In the genomic region with DNA sequence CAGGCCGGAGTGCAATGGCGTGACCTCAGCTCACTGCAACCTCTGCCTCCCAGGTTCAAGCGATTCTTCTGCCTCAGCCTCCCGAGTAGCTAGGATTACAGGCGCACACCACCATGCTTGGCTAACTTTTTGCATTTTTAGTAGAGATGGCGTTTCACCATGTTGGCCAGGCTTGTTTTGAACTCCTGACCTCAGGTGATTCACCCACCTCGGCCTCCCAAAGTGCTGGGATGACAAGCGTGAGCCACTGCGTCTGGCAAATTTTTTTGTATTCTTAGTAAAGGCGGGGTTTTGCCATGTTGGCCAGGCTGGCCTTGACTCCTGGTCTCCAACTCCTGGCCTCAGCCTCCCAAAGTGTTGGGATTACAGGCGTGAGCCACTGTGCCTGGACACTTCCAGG, we compare ENCODE assay signal across 8 cellular contexts.
DNase-seq lines count a peak whose midpoint lies in the region; ATAC-seq and TF ChIP-seq lines count a peak whose summit lies in the region.
"Not testable (repeated sequence)": the region's sequence is repeated elsewhere in the genome, so short reads cannot be mapped to it uniquely, and the experiment has no call there.

No MANE protein-coding gene starts in this region.

- intact Hi-C loops in dendritic cell treated with granulocyte-macrophage colony-stimulating factor and Interleukin-4, amounts not matched to agents 40 ng/mL and 50 ng/mL, for 4 days (cut with micrococcal nuclease); heart right ventricle (cut with DNase I); lower lobe of right lung (cut with DNase I); psoas muscle (cut with DNase I); uterus (cut with DNase I; ENCODE audit: low total_unique reads): not testable (repeated sequence)

- TF ChIP-seq EP300 in suprapubic skin (IDR thresholded peaks at IDR 0.05): not testable (repeated sequence)

- peaks cover 38% of the 10 kb centered on the region for H3K4me1 Mint-ChIP-seq in dendritic cell treated with granulocyte-macrophage colony-stimulating factor and Interleukin-4, amounts not matched to agents 40 ng/mL and 50 ng/mL, for 4 days (ENCODE audit: low read depth)

- peak overlapping the region; percentile 77 for H3K27ac Mint-ChIP-seq in dendritic cell treated with granulocyte-macrophage colony-stimulating factor and Interleukin-4, amounts not matched to agents 40 ng/mL and 50 ng/mL, for 4 days

- H3K4me3 Mint-ChIP-seq in dendritic cell treated with granulocyte-macrophage colony-stimulating factor and Interleukin-4, amounts not matched to agents 40 ng/mL and 50 ng/mL, for 4 days: not testable (repeated sequence)

- H3K27me3 ChIP-seq in heart right ventricle; lower lobe of right lung (ENCODE audit: low read depth); psoas muscle (ENCODE audit: insufficient read depth in 3 of 3, low read length in 2 of 3); suprapubic skin; uterus: not testable (repeated sequence)

- 92 to 94% methylated on average over 11 of the region's 11 CpGs for WGBS in heart right ventricle, 2 donors
- WGBS in psoas muscle, 3 donors: 91 to 93% (median 92%) methylated on average over 11 of the region's 11 CpGs
- WGBS in suprapubic skin: 91% methylated on average over 11 of the region's 11 CpGs

- ATAC-seq in heart right ventricle, lower lobe of right lung, psoas muscle: not testable (repeated sequence)

- peaks cover 87% of the 10 kb centered on the region for H3K36me3 Mint-ChIP-seq in dendritic cell treated with granulocyte-macrophage colony-stimulating factor and Interleukin-4, amounts not matched to agents 40 ng/mL and 50 ng/mL, for 4 days (ENCODE audit: low read depth)

- H3K36me3 ChIP-seq in heart right ventricle (peaks cover 0 to 55% (median 4%) of the 10 kb centered on the region in 9 donors), lower lobe of right lung (peaks cover 29% of the 10 kb centered on the region), psoas muscle (ENCODE audit: insufficient read depth in 1 of 2, low read depth in 1 of 2) (peaks cover 0 to 32% of the 10 kb centered on the region in 2 donors)
- H3K36me3 ChIP-seq in suprapubic skin, uterus: not testable (repeated sequence)

- not testable (repeated sequence) for TF ChIP-seq POLR2A in suprapubic skin (IDR thresholded peaks at IDR 0.05); uterus (IDR thresholded peaks at IDR 0.05)

- H3K4me3 ChIP-seq in heart right ventricle, lower lobe of right lung, psoas muscle, suprapubic skin, uterus: not testable (repeated sequence)

- not testable (repeated sequence) for H3K9me3 Mint-ChIP-seq in dendritic cell treated with granulocyte-macrophage colony-stimulating factor and Interleukin-4, amounts not matched to agents 40 ng/mL and 50 ng/mL, for 4 days

- not testable (repeated sequence) for TF ChIP-seq CTCF in heart right ventricle (IDR thresholded peaks at IDR 0.05); lower lobe of right lung (IDR thresholded peaks at IDR 0.05); psoas muscle (IDR thresholded peaks at IDR 0.05); suprapubic skin (IDR thresholded peaks at IDR 0.05); uterus (IDR thresholded peaks at IDR 0.05)

- H3K27ac ChIP-seq in angular gyrus (ENCODE audit: low read depth, low read length): peak overlapping the region; percentile 38
- peak overlapping the region; percentile 33 to 81 (median 66) for H3K27ac ChIP-seq in heart right ventricle
- peak overlapping the region; percentile 61 for H3K27ac ChIP-seq in lower lobe of right lung
- H3K27ac ChIP-seq in psoas muscle: peak overlapping the region; percentile 38
- H3K27ac ChIP-seq in suprapubic skin: peak overlapping the region; percentile 47
- H3K27ac ChIP-seq in uterus: peak overlapping the region; percentile 83 to 85

- H3K4me1 ChIP-seq in heart right ventricle (peaks cover 16 to 64% (median 55%) of the 10 kb centered on the region in 9 donors), lower lobe of right lung (peaks cover 23% of the 10 kb centered on the region), psoas muscle (peaks cover 52% of the 10 kb centered on the region), suprapubic skin (peaks cover 37% of the 10 kb centered on the region)
- not testable (repeated sequence) for H3K4me1 ChIP-seq in uterus

- H3K27me3 Mint-ChIP-seq in dendritic cell treated with granulocyte-macrophage colony-stimulating factor and Interleukin-4, amounts not matched to agents 40 ng/mL and 50 ng/mL, for 4 days: not testable (repeated sequence)

- peak; percentile 33 for DNase-seq in HT1080 (ENCODE audit: low read depth)
- not testable (repeated sequence) for DNase-seq in heart right ventricle; lower lobe of right lung; psoas muscle; suprapubic skin (ENCODE audit: low spot score in 2 of 2); uterus

- not testable (repeated sequence) for H3K9me3 ChIP-seq in heart right ventricle, lower lobe of right lung, psoas muscle, suprapubic skin, uterus
